In the genomic region with DNA sequence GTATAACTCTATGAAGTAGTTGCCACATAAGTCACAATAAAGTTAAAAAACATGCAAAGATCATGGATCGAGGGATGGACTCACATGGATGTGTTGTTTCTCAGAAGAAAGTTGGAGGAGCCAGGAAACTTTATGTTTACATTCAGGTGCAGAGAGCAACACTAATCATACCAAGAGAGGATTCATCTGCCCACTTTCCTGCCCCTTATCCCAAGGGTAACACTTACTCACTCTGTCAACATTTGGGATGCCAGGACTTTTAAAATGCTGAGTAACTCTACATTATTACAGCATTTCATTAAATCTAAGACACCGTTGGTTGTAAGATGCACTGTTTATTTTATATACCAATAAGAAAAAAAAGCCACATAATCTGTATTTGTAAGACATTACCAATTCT, we compare ENCODE assay signal across 23 cellular contexts.
DNase-seq lines count a peak whose midpoint lies in the region; ATAC-seq, FAIRE-seq and TF ChIP-seq lines count a peak whose summit lies in the region.
"Had no signal": no experiment of that assay in that cellular context is flagged by ENCODE, and none has a peak within 500 bp of the region (broad histone marks: within the 10 kb centered on the region; RNA-seq: fewer than 3 reads in every experiment).

No MANE protein-coding gene starts in this region.

- H4K20me1 ChIP-seq in GM23248 (ENCODE audit: insufficient read depth) (no peaks in the 10 kb centered on the region), Karpas-422 (ENCODE audit: insufficient read depth, low read depth, low read length) (no peaks in the 10 kb centered on the region)

- H3K9me3 ChIP-seq in GM23248 (ENCODE audit: low read depth) (no peaks in the 10 kb centered on the region), Panc1 (ENCODE audit: control insufficient read depth, insufficient read depth, low read depth, low read length) (no peaks in the 10 kb centered on the region), Karpas-422 (ENCODE audit: low read length) (no peaks in the 10 kb centered on the region)
- H3K9me3 ChIP-seq: adrenal gland, esophagus muscularis mucosa, gastroesophageal sphincter, testis had no signal

- 77 to 80% methylated on average over 2 of the region's 2 CpGs for WGBS in GM23248 (ENCODE audit: low coverage in 1 of 2, low lambda C conversion rate in 2 of 2, missing lambda C conversion rate in 2 of 2), 2 experiments

- ATAC-seq in Panc1 (0 out of 2 replicates have a peak, but pooled peaks have one; percentile 69), HG03439 (IDR thresholded peaks at IDR 0.05; ENCODE audit: unreplicated experiment) (no peak)
- ATAC-seq: gastroesophageal sphincter had no signal

- in situ Hi-C loops in GM23248 (cut with MboI) (no loop called here), Panc1 (cut with HindIII; ENCODE audit: low pct_unique_long_range_greater_than_20kb, low sequenced_read_pairs) (no loop called here)

- DNase-seq in GM23248 (peak; percentile 41), Panc1 (ENCODE audit: low read depth, low spot score) (no peak), bronchial epithelial cell (ENCODE audit: low read depth) (peak; percentile 95), renal cortical epithelial cell (ENCODE audit: low read depth) (peak; percentile 49), Karpas-422 (no peak), nucleus accumbens (lab: John Stamatoyannopoulos, UW) (no peak)
- DNase-seq: activated CD4-positive, alpha-beta memory T cell treated with anti-CD3 and anti-CD28 coated beads, Interleukin-2, amount 10 ng/mL, durations not matched to agents 7 days and 5 days; activated T-cell treated with anti-CD3 and anti-CD28 coated beads, Interleukin-2, amount 50 U/mL, for 1 hour; adrenal gland; CD4-positive, alpha-beta memory T cell; central memory CD4-positive, alpha-beta T cell; DMS79; dorsolateral prefrontal cortex; hypothalamus; NCI-H1105 treated with DMSO at 0.1 percent for 48 hours; NCI-H2029 treated with DMSO at 0.1 percent for 48 hours; OCI-M1; stimulated activated CD4-positive, alpha-beta T cell treated with anti-CD3 and anti-CD28 coated beads, Interleukin-4, amount 100 ng/mL, for 1 hour; stimulated activated naive CD4-positive, alpha-beta T cell; testis had no signal

- H3K36me3 ChIP-seq in GM23248 (ENCODE audit: low read depth) (no peaks in the 10 kb centered on the region), Panc1 (ENCODE audit: control insufficient read depth, insufficient read depth, low read length) (no peaks in the 10 kb centered on the region), bronchial epithelial cell (ENCODE audit: control insufficient read depth, insufficient read depth, low read length) (no peaks in the 10 kb centered on the region), Karpas-422 (ENCODE audit: insufficient read depth, low read length) (no peaks in the 10 kb centered on the region)
- H3K36me3 ChIP-seq: adrenal gland, esophagus muscularis mucosa, gastroesophageal sphincter had no signal

- H3F3A ChIP-seq in GM23248 (ENCODE audit: insufficient read depth) = no peaks in the 10 kb centered on the region

- H3K27me3 ChIP-seq in GM23248 (replicated peaks; ENCODE audit: insufficient read depth) = peaks cover 15% of the 10 kb centered on the region
- H3K27me3 ChIP-seq in Panc1 (ENCODE audit: control insufficient read depth, insufficient read depth, low read length) = no peaks in the 10 kb centered on the region
- no peaks in the 10 kb centered on the region for H3K27me3 ChIP-seq in bronchial epithelial cell (ENCODE audit: control insufficient read depth, insufficient read depth, low read length)
- H3K27me3 ChIP-seq in Karpas-422 (ENCODE audit: low read length) = no peaks in the 10 kb centered on the region
- H3K27me3 ChIP-seq: adrenal gland, dorsolateral prefrontal cortex, esophagus muscularis mucosa, gastroesophageal sphincter, testis had no signal

- POLR2A ChIA-PET in Panc1 (lab: Charles Lee) = no interaction called here

- H3K4me1 ChIP-seq in GM23248 (ENCODE audit: insufficient read depth) (peaks cover 7% of the 10 kb centered on the region; the same call in 1 of the 2 replicates), Panc1 (ENCODE audit: control insufficient read depth, insufficient read depth, low read length) (no peaks in the 10 kb centered on the region), Karpas-422 (ENCODE audit: low read length) (no peaks in the 10 kb centered on the region)
- H3K4me1 ChIP-seq: adrenal gland, esophagus muscularis mucosa, gastroesophageal sphincter, testis had no signal

- H3K27ac ChIP-seq in GM23248 (no peak overlapping the region), Panc1 (ENCODE audit: low read length) (no peak overlapping the region), Karpas-422 (ENCODE audit: low read length) (no peak overlapping the region)
- H3K27ac ChIP-seq: adrenal gland, dorsolateral prefrontal cortex, esophagus muscularis mucosa, gastroesophageal sphincter, testis had no signal

- H3K9ac ChIP-seq in GM23248 (no peak overlapping the region), Karpas-422 (ENCODE audit: low read length) (no peak overlapping the region)

- H3K79me2 ChIP-seq in GM23248 (ENCODE audit: insufficient read depth) = no peaks in the 10 kb centered on the region
- no peaks in the 10 kb centered on the region for H3K79me2 ChIP-seq in Karpas-422 (ENCODE audit: low read length)

- BruUV-seq in Panc1 (replicated peaks; lab: Mats Ljungman, UMichigan) = no TSS peak

- FAIRE-seq in bronchial epithelial cell (lab: Jason Lieb, UNC) = no peak

- intact Hi-C loops in Panc1 (cut with micrococcal nuclease; ENCODE audit: unreplicated experiment) = no loop called here

- H3K9me2 ChIP-seq in GM23248 (ENCODE audit: insufficient read depth) (no peaks in the 10 kb centered on the region), Karpas-422 (replicated peaks; ENCODE audit: insufficient read depth, low read length) (no peaks in the 10 kb centered on the region)

- CTCF ChIA-PET in Panc1 (lab: Charles Lee) = no interaction called here

- H3K4me3 ChIP-seq in GM23248 (no peak overlapping the region), Panc1 (ENCODE audit: low read depth in 2 of 2, low read length in 2 of 2) (no peak overlapping the region), bronchial epithelial cell (ENCODE audit: low read depth, low read length) (no peak overlapping the region), Karpas-422 (ENCODE audit: low read length) (no peak overlapping the region)
- H3K4me3 ChIP-seq: adrenal gland, dorsolateral prefrontal cortex, esophagus muscularis mucosa, gastroesophageal sphincter, testis had no signal

- TF ChIP-seq CTCF in Panc1 (IDR thresholded peaks at IDR 0.05) = no peak
- no peak for TF ChIP-seq CTCF in bronchial epithelial cell (IDR thresholded peaks at IDR 0.05; ENCODE audit: insufficient read depth, low read length, severe bottlenecking)

- H3K4me2 ChIP-seq in GM23248 (ENCODE audit: unreplicated experiment) (no peak overlapping the region), Karpas-422 (ENCODE audit: low read depth, low read length, poor library complexity, severe bottlenecking) (no peak overlapping the region)

- H2AFZ ChIP-seq in GM23248 (no peak overlapping the region), Karpas-422 (ENCODE audit: low read length) (no peak overlapping the region)

Comparison
In these comparisons a context has a peak if more than half of its experiments do, and no peak if none do; other contexts are left out.
1. DNase-seq: peak in GM23248 (single experiment), bronchial epithelial cell (single experiment) and renal cortical epithelial cell (single experiment); none in Panc1 (single experiment), Karpas-422 (single experiment) and nucleus accumbens (0 of 56).